In the genomic region with DNA sequence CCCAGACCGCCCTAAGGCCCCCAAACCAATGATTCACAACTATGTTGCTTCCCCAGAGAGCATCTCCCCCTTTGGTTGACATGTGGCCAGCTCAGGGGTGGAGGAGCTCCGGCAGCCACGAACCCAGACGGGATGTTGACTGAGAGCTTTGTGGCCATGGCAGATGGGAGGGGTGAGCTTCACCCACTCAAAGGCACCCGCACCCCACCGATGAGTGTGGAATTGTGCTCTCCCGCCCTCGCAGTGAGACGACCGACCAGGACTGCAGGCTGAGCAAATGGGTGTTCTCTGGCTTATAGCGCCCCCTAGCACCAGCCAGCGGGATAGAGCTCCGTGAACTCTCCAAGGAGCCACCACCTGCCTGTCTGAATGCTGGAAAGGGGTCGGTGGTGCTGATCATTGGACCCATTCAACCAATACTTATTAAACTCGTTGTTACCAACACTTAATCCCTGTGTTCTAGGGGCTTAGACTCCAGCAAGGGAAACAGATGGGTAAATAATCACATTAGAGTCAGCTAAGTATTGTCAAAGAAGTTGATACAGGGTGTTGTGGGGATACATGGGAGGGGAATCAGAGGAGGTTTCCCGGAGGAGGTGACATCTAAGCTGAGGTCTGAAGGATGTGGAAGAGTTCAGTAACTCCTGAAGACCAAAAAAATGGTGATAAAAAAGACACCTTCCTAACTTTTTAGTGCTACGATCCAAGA, we compare ENCODE assay signal across 8 cellular contexts. TPM values are rescaled to one million over a fixed set of nuclear protein-coding genes. Genes with fewer than 3 reads are reported as not detected.
DNase-seq lines count a peak whose midpoint lies in the region; ATAC-seq and TF ChIP-seq lines count a peak whose summit lies in the region.

No MANE protein-coding gene starts in this region.

- TF ChIP-seq CTCF in cardiac fibroblast (IDR thresholded peaks at IDR 0.05; ENCODE audit: low read depth, low read length) = peak; percentile 89

- H3K36me3 ChIP-seq in MG63 = no peaks in the 10 kb centered on the region

- H3K27me3 ChIP-seq in MG63 = no peaks in the 10 kb centered on the region

- ATAC-seq in HG03039 (IDR thresholded peaks at IDR 0.05; ENCODE audit: unreplicated experiment) = no peak

- H3K4me3 ChIP-seq in MG63 = no peak overlapping the region
- H3K4me3 ChIP-seq in cardiac fibroblast (replicated peaks in 1 of 2; ENCODE audit: low read depth in 2 of 2, low read length in 2 of 2) = no peak overlapping the region

- DNase-seq in DMS153 treated with DMSO at 0.1 percent for 48 hours (lab: John Stamatoyannopoulos, UW; ENCODE audit: unreplicated experiment) (peak; percentile 28), MG63 (peak; percentile 59), cardiac fibroblast (ENCODE audit: low read depth in 2 of 2) (peak; percentile 59 to 80), kidney glomerular epithelial cell (lab: John Stamatoyannopoulos, UW) (peak; percentile 27), cortex of kidney (lab: John Stamatoyannopoulos, UW) (no peak)
- DNase-seq in activated CD4-positive, CD25-positive, alpha-beta regulatory T cell (lab: John Stamatoyannopoulos, UW) = peak; percentile 11 to 23 (median 14)
- peak; percentile 46 to 58 for DNase-seq in stimulated activated CD4-positive, alpha-beta T cell treated with anti-CD3 and anti-CD28 coated beads, Interleukin-2, amount 100 ng/mL, for 48 hours

- no peaks in the 10 kb centered on the region for H3K9me3 ChIP-seq in MG63

RNA-seq across cellular contexts. Expression of a gene that starts 4.5 kb away (rescaled TPM):
- 63.3 and 67.5 TPM in 2 replicates for total RNA-seq in MG63 (2014; rRNA removed; shearing (Covaris generic); ENCODE audit: low replicate concordance)
